ENCODE assay signal across 18 cellular contexts in the genomic region with DNA sequence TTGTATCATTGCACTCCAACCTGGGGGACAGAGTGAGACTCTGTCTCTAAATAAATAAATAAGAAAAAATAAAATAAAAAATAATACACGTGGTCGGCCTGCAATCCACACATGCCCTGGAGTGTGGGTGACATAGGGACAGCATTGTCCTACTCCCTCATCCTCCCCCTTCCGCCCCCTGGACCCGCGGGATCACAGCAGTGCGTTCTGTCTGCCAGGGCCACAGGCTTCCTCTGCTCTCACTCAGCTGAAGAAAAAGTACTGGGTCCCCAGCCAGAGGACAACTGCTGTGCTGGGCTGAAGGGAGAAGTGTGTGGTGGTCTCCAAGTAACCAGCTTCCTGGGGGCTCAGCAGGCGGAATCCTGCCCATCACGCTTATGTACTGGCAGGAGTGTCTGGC. TPM values are rescaled to one million over a fixed set of nuclear protein-coding genes. Genes with fewer than 3 reads are reported as not detected.
"Had no signal": no experiment of that assay in that cellular context is flagged by ENCODE, and none has a peak within 500 bp of the region (broad histone marks: within the 10 kb centered on the region; RNA-seq: fewer than 3 reads in every experiment).

No MANE protein-coding gene starts in this region.

- H3K27me3 Mint-ChIP-seq: activated CD4-positive, alpha-beta memory T cell treated with anti-CD3 and anti-CD28 coated beads for 36 hours; activated CD8-positive, alpha-beta memory T cell treated with anti-CD3 and anti-CD28 coated beads, Interleukin-2, amount 10 ng/mL, durations not matched to agents 7 days and 5 days; activated naive CD8-positive, alpha-beta T cell treated with anti-CD3 and anti-CD28 coated beads for 36 hours; activated T-helper 17 cell treated with anti-CD3 and anti-CD28 coated beads, Interleukin-2, amount 50 U/mL, for 72 hours; stimulated activated memory B cell treated with anti-CD40 and anti-IgM and Interleukin-4, amounts not matched to agents 10 μg/mL and 1 μg/mL and 100 μg/mL, for 72 hours had no signal

- H3K9me3 Mint-ChIP-seq: activated CD4-positive, alpha-beta memory T cell treated with anti-CD3 and anti-CD28 coated beads for 36 hours; activated naive CD8-positive, alpha-beta T cell treated with anti-CD3 and anti-CD28 coated beads for 36 hours; activated T-helper 17 cell treated with anti-CD3 and anti-CD28 coated beads, Interleukin-2, amount 50 U/mL, for 72 hours; natural killer cell; stimulated activated memory B cell treated with anti-CD40 and anti-IgM and Interleukin-4, amounts not matched to agents 10 μg/mL and 1 μg/mL and 100 μg/mL, for 72 hours; T-helper 2 cell treated with Interferon-gamma antibody and Interleukin-4, amounts not matched to agents 5 μg/mL and 100 μg/mL, for 36 hours had no signal

- H3K27me3 ChIP-seq: colonic mucosa, gastrocnemius medialis, heart left ventricle, sigmoid colon had no signal

- ATAC-seq: activated CD8-positive, alpha-beta memory T cell treated with anti-CD3 and anti-CD28 coated beads, Interleukin-2, amount 10 ng/mL, durations not matched to agents 7 days and 5 days; activated T-helper 17 cell treated with anti-CD3 and anti-CD28 coated beads, Interleukin-2, amount 50 U/mL, for 72 hours; gastrocnemius medialis; heart left ventricle; left ventricle myocardium superior; natural killer cell; stimulated activated memory B cell treated with anti-CD40 and anti-IgM and Interleukin-4, amounts not matched to agents 10 μg/mL and 1 μg/mL and 100 μg/mL, for 72 hours had no signal

- H3K4me1 ChIP-seq: colonic mucosa had no signal

- H3K36me3 Mint-ChIP-seq: activated CD4-positive, alpha-beta memory T cell treated with anti-CD3 and anti-CD28 coated beads for 36 hours; activated CD8-positive, alpha-beta memory T cell treated with anti-CD3 and anti-CD28 coated beads, Interleukin-2, amount 10 ng/mL, durations not matched to agents 7 days and 5 days; natural killer cell had no signal

- H3K27ac ChIP-seq: colonic mucosa, gastrocnemius medialis, heart left ventricle, sigmoid colon had no signal

- DNase-seq: activated CD4-positive, alpha-beta memory T cell treated with anti-CD3 and anti-CD28 coated beads for 36 hours; activated CD8-positive, alpha-beta memory T cell treated with anti-CD3 and anti-CD28 coated beads, Interleukin-2, amount 10 ng/mL, durations not matched to agents 7 days and 5 days; activated naive CD4-positive, alpha-beta T cell; activated naive CD8-positive, alpha-beta T cell treated with anti-CD3 and anti-CD28 coated beads for 36 hours; amniotic stem cell; colonic mucosa; erythroblast; gastrocnemius medialis; heart left ventricle; left ventricle myocardium superior; mesendoderm; natural killer cell; sigmoid colon; stimulated activated CD4-positive, alpha-beta T cell treated with anti-CD3 and anti-CD28 coated beads, Interleukin-4, amount 100 ng/mL, for 4 hours had no signal

- H3K4me3 Mint-ChIP-seq: activated CD4-positive, alpha-beta memory T cell treated with anti-CD3 and anti-CD28 coated beads for 36 hours; activated CD8-positive, alpha-beta memory T cell treated with anti-CD3 and anti-CD28 coated beads, Interleukin-2, amount 10 ng/mL, durations not matched to agents 7 days and 5 days; activated naive CD8-positive, alpha-beta T cell treated with anti-CD3 and anti-CD28 coated beads for 36 hours; activated T-helper 17 cell treated with anti-CD3 and anti-CD28 coated beads, Interleukin-2, amount 50 U/mL, for 72 hours; natural killer cell; stimulated activated memory B cell treated with anti-CD40 and anti-IgM and Interleukin-4, amounts not matched to agents 10 μg/mL and 1 μg/mL and 100 μg/mL, for 72 hours; T-helper 2 cell treated with Interferon-gamma antibody and Interleukin-4, amounts not matched to agents 5 μg/mL and 100 μg/mL, for 36 hours had no signal

- H3K27ac Mint-ChIP-seq: activated CD4-positive, alpha-beta memory T cell treated with anti-CD3 and anti-CD28 coated beads for 36 hours; activated naive CD8-positive, alpha-beta T cell treated with anti-CD3 and anti-CD28 coated beads for 36 hours; activated T-helper 17 cell treated with anti-CD3 and anti-CD28 coated beads, Interleukin-2, amount 50 U/mL, for 72 hours; natural killer cell; stimulated activated memory B cell treated with anti-CD40 and anti-IgM and Interleukin-4, amounts not matched to agents 10 μg/mL and 1 μg/mL and 100 μg/mL, for 72 hours; T-helper 2 cell treated with Interferon-gamma antibody and Interleukin-4, amounts not matched to agents 5 μg/mL and 100 μg/mL, for 36 hours had no signal

RNA-seq across cellular contexts. Expression of gene FGF21, which starts 49.2 kb away (rescaled TPM):
- total RNA-seq: activated CD4-positive, alpha-beta memory T cell treated with anti-CD3 and anti-CD28 coated beads for 36 hours; activated CD8-positive, alpha-beta memory T cell treated with anti-CD3 and anti-CD28 coated beads, Interleukin-2, amount 10 ng/mL, durations not matched to agents 7 days and 5 days; activated naive CD8-positive, alpha-beta T cell treated with anti-CD3 and anti-CD28 coated beads for 36 hours; activated T-helper 17 cell treated with anti-CD3 and anti-CD28 coated beads, Interleukin-2, amount 50 U/mL, for 72 hours; cardiac septum; colonic mucosa; gastrocnemius medialis; heart left ventricle; left ventricle myocardium superior; natural killer cell; sigmoid colon had no signal
- polyA plus RNA-seq: heart left ventricle, sigmoid colon had no signal

RNA-seq across cellular contexts. Expression of gene IZUMO1, which starts 57.8 kb away (rescaled TPM):
- total RNA-seq: activated CD4-positive, alpha-beta memory T cell treated with anti-CD3 and anti-CD28 coated beads for 36 hours; activated CD8-positive, alpha-beta memory T cell treated with anti-CD3 and anti-CD28 coated beads, Interleukin-2, amount 10 ng/mL, durations not matched to agents 7 days and 5 days; activated naive CD8-positive, alpha-beta T cell treated with anti-CD3 and anti-CD28 coated beads for 36 hours; activated T-helper 17 cell treated with anti-CD3 and anti-CD28 coated beads, Interleukin-2, amount 50 U/mL, for 72 hours; colonic mucosa; natural killer cell; sigmoid colon had no signal
